In the genomic region with DNA sequence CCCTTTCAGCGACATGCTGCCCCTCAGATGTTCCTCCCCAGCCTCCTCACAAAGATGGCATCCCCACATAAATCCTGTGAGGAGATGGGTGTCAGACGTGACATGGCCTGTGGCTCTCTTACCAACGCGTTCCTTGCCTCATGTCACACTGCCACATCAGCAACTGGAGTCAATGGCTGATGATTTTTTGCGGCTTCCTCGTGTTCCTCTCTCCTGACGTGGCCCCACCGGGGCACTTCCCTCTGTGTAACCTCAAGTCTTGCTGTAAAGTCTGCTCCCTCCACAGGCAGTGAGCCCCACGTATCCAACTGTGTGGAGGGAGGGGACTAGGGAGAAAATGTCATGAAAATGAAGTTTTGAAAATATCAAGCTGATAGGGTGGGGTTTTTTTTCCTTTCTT, we compare ENCODE assay signal across 2 cellular contexts.
A peak's percentile ranks its signal among the peaks of the same experiment; 100 is the strongest.
TF ChIP-seq lines count a peak whose summit lies in the region.

No MANE protein-coding gene starts in this region.

TF ChIP-seq in GM23338, 12 proteins besides CTCF, POLR2A, EP300 and RAD21 (continues in another document):
- no peak for TF ChIP-seq EZH2 (IDR thresholded peaks at IDR 0.05; ENCODE audit: low read depth, unreplicated experiment)
- TF ChIP-seq ZNF114 (CRISPR knock-in tag; IDR thresholded peaks at IDR 0.05): no peak
- no peak for TF ChIP-seq EZH2phosphoT487 (IDR thresholded peaks at IDR 0.05; ENCODE audit: unreplicated experiment)
- TF ChIP-seq, protein P1, sequence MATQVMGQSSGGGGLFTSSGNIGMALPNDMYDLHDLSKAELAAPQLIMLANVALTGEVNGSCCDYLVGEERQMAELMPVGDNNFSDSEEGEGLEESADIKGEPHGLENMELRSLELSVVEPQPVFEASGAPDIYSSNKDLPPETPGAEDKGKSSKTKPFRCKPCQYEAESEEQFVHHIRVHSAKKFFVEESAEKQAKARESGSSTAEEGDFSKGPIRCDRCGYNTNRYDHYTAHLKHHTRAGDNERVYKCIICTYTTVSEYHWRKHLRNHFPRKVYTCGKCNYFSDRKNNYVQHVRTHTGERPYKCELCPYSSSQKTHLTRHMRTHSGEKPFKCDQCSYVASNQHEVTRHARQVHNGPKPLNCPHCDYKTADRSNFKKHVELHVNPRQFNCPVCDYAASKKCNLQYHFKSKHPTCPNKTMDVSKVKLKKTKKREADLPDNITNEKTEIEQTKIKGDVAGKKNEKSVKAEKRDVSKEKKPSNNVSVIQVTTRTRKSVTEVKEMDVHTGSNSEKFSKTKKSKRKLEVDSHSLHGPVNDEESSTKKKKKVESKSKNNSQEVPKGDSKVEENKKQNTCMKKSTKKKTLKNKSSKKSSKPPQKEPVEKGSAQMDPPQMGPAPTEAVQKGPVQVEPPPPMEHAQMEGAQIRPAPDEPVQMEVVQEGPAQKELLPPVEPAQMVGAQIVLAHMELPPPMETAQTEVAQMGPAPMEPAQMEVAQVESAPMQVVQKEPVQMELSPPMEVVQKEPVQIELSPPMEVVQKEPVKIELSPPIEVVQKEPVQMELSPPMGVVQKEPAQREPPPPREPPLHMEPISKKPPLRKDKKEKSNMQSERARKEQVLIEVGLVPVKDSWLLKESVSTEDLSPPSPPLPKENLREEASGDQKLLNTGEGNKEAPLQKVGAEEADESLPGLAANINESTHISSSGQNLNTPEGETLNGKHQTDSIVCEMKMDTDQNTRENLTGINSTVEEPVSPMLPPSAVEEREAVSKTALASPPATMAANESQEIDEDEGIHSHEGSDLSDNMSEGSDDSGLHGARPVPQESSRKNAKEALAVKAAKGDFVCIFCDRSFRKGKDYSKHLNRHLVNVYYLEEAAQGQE (IDR thresholded peaks at IDR 0.05; ENCODE audit: unreplicated experiment): no peak
- no peak for TF ChIP-seq JUNB (IDR thresholded peaks at IDR 0.05; ENCODE audit: unreplicated experiment)
- TF ChIP-seq, protein P2, sequence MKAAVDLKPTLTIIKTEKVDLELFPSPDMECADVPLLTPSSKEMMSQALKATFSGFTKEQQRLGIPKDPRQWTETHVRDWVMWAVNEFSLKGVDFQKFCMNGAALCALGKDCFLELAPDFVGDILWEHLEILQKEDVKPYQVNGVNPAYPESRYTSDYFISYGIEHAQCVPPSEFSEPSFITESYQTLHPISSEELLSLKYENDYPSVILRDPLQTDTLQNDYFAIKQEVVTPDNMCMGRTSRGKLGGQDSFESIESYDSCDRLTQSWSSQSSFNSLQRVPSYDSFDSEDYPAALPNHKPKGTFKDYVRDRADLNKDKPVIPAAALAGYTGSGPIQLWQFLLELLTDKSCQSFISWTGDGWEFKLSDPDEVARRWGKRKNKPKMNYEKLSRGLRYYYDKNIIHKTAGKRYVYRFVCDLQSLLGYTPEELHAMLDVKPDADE (IDR thresholded peaks at IDR 0.05): no peak
- no peak for TF ChIP-seq ZNF331 (CRISPR knock-in tag; IDR thresholded peaks at IDR 0.05; ENCODE audit: low read depth)
- no peak for TF ChIP-seq STAT1 (IDR thresholded peaks at IDR 0.05; ENCODE audit: unreplicated experiment)
- TF ChIP-seq, protein P3, sequence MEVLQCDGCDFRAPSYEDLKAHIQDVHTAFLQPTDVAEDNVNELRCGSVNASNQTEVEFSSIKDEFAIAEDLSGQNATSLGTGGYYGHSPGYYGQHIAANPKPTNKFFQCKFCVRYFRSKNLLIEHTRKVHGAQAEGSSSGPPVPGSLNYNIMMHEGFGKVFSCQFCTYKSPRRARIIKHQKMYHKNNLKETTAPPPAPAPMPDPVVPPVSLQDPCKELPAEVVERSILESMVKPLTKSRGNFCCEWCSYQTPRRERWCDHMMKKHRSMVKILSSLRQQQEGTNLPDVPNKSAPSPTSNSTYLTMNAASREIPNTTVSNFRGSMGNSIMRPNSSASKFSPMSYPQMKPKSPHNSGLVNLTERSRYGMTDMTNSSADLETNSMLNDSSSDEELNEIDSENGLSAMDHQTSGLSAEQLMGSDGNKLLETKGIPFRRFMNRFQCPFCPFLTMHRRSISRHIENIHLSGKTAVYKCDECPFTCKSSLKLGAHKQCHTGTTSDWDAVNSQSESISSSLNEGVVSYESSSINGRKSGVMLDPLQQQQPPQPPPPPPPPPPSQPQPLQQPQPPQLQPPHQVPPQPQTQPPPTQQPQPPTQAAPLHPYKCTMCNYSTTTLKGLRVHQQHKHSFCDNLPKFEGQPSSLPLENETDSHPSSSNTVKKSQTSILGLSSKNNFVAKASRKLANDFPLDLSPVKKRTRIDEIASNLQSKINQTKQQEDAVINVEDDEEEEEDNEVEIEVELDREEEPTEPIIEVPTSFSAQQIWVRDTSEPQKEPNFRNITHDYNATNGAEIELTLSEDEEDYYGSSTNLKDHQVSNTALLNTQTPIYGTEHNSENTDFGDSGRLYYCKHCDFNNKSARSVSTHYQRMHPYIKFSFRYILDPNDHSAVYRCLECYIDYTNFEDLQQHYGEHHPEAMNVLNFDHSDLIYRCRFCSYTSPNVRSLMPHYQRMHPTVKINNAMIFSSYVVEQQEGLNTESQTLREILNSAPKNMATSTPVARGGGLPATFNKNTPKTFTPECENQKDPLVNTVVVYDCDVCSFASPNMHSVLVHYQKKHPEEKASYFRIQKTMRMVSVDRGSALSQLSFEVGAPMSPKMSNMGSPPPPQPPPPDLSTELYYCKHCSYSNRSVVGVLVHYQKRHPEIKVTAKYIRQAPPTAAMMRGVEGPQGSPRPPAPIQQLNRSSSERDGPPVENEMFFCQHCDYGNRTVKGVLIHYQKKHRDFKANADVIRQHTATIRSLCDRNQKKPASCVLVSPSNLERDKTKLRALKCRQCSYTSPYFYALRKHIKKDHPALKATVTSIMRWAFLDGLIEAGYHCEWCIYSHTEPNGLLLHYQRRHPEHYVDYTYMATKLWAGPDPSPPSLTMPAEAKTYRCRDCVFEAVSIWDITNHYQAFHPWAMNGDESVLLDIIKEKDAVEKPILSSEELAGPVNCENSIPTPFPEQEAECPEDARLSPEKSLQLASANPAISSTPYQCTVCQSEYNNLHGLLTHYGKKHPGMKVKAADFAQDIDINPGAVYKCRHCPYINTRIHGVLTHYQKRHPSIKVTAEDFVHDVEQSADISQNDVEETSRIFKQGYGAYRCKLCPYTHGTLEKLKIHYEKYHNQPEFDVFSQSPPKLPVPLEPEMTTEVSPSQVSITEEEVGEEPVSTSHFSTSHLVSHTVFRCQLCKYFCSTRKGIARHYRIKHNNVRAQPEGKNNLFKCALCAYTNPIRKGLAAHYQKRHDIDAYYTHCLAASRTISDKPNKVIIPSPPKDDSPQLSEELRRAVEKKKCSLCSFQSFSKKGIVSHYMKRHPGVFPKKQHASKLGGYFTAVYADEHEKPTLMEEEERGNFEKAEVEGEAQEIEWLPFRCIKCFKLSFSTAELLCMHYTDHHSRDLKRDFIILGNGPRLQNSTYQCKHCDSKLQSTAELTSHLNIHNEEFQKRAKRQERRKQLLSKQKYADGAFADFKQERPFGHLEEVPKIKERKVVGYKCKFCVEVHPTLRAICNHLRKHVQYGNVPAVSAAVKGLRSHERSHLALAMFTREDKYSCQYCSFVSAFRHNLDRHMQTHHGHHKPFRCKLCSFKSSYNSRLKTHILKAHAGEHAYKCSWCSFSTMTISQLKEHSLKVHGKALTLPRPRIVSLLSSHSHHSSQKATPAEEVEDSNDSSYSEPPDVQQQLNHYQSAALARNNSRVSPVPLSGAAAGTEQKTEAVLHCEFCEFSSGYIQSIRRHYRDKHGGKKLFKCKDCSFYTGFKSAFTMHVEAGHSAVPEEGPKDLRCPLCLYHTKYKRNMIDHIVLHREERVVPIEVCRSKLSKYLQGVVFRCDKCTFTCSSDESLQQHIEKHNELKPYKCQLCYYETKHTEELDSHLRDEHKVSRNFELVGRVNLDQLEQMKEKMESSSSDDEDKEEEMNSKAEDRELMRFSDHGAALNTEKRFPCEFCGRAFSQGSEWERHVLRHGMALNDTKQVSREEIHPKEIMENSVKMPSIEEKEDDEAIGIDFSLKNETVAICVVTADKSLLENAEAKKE (CRISPR knock-in tag; IDR thresholded peaks at IDR 0.05): no peak
- TF ChIP-seq POLR2AphosphoS5 (IDR thresholded peaks at IDR 0.05; ENCODE audit: low read depth): no peak

TF ChIP-seq in H1, 55 proteins besides CTCF, POLR2A, EP300 and RAD21:
- no peak for TF ChIP-seq NANOG (IDR thresholded peaks at IDR 0.05; ENCODE audit: insufficient read depth, low read depth, low read length, poor library complexity, severe bottlenecking)
- TF ChIP-seq, protein P4, sequence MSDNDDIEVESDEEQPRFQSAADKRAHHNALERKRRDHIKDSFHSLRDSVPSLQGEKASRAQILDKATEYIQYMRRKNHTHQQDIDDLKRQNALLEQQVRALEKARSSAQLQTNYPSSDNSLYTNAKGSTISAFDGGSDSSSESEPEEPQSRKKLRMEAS (IDR thresholded peaks at IDR 0.05): 0 out of 2 replicates have a peak, but pooled peaks have one; percentile 40
- no peak for TF ChIP-seq SP2 (IDR thresholded peaks at IDR 0.05; ENCODE audit: low read length)
